Comparison of ENCODE assay signal across 28 cellular contexts in the genomic region with DNA sequence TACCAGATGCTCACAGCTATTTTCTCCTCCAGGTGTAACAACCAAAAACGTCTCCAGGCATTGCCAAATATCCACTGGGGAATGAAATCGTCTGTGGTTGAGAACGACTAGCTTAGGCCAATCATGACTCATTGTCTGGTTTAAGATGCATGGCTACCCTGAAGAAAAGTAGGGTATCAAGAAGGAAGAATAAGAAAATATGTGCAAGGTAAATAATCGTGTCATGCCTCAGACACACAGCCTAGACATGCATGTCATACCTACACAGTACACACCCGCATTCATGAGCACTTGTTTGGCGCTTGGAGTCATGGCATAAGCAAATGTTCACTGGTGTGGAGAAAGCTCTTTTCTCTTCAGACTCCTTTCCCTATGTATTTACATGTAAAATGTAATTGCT.
"Had no signal": no experiment of that assay in that cellular context is flagged by ENCODE, and none has a peak within 500 bp of the region (broad histone marks: within the 10 kb centered on the region; RNA-seq: fewer than 3 reads in every experiment).

No MANE protein-coding gene starts in this region.

- H3K36me3 Mint-ChIP-seq: immature natural killer cell; naive thymus-derived CD4-positive, alpha-beta T cell; neural progenitor cell; stimulated activated naive B cell treated with anti-CD40 and anti-IgM and Interleukin-4, amounts not matched to agents 10 μg/mL and 1 μg/mL and 100 μg/mL, for 72 hours had no signal

- H3K9ac ChIP-seq: neural progenitor cell had no signal

- H3K27me3 Mint-ChIP-seq: stimulated activated naive B cell treated with anti-CD40 and anti-IgM and Interleukin-4, amounts not matched to agents 10 μg/mL and 1 μg/mL and 100 μg/mL, for 72 hours; stimulated activated naive CD8-positive, alpha-beta T cell treated with anti-CD3 and anti-CD28 coated beads, Interleukin-15, Interleukin-2, amounts not matched to agents 100 ng/mL and 50 ng/mL, for 24 hours had no signal

- ATAC-seq: left ventricle myocardium superior; naive thymus-derived CD4-positive, alpha-beta T cell; right cardiac atrium; stimulated activated naive B cell treated with anti-CD40 and anti-IgM and Interleukin-4, amounts not matched to agents 10 μg/mL and 1 μg/mL and 100 μg/mL, for 72 hours had no signal

- H3K27ac ChIP-seq: dorsolateral prefrontal cortex, esophagus squamous epithelium, neural progenitor cell, prostate gland, thoracic aorta, tibial nerve, upper lobe of left lung, uterus had no signal

- H3K4me1 ChIP-seq: prostate gland, uterus had no signal

- H3K4me3 Mint-ChIP-seq: immature natural killer cell; naive thymus-derived CD4-positive, alpha-beta T cell; nephron; neural progenitor cell; stimulated activated naive B cell treated with anti-CD40 and anti-IgM and Interleukin-4, amounts not matched to agents 10 μg/mL and 1 μg/mL and 100 μg/mL, for 72 hours; stimulated activated naive CD8-positive, alpha-beta T cell treated with anti-CD3 and anti-CD28 coated beads, Interleukin-15, Interleukin-2, amounts not matched to agents 100 ng/mL and 50 ng/mL, for 24 hours had no signal

- H3K4me1 Mint-ChIP-seq: immature natural killer cell; naive thymus-derived CD4-positive, alpha-beta T cell; stimulated activated naive B cell treated with anti-CD40 and anti-IgM and Interleukin-4, amounts not matched to agents 10 μg/mL and 1 μg/mL and 100 μg/mL, for 72 hours had no signal

- H3K27ac Mint-ChIP-seq: immature natural killer cell; naive thymus-derived CD4-positive, alpha-beta T cell; nephron; neural progenitor cell; stimulated activated naive B cell treated with anti-CD40 and anti-IgM and Interleukin-4, amounts not matched to agents 10 μg/mL and 1 μg/mL and 100 μg/mL, for 72 hours; stimulated activated naive CD8-positive, alpha-beta T cell treated with anti-CD3 and anti-CD28 coated beads, Interleukin-15, Interleukin-2, amounts not matched to agents 100 ng/mL and 50 ng/mL, for 24 hours had no signal

- H3K4me3 ChIP-seq: dorsolateral prefrontal cortex, esophagus squamous epithelium, lung, neural progenitor cell, prostate gland, thoracic aorta, tibial nerve, upper lobe of left lung, uterus had no signal

- DNase-seq: dorsolateral prefrontal cortex; effector CD4-positive, alpha-beta T cell; esophagus squamous epithelium; hypothalamus; immature natural killer cell; islet precursor cell; kidney glomerular epithelial cell; left ventricle myocardium superior; mesendoderm; midbrain; naive thymus-derived CD4-positive, alpha-beta T cell; nucleus accumbens; right cardiac atrium; small intestine; stimulated activated CD4-positive, alpha-beta T cell treated with anti-CD3 and anti-CD28 coated beads, Interleukin-15, amount 100 ng/mL, for 24 hours; stimulated activated CD4-positive, alpha-beta T cell treated with anti-CD3 and anti-CD28 coated beads, Interleukin-2, amount 100 ng/mL, for 48 hours; stimulated activated naive B cell treated with anti-CD40 and anti-IgM and Interleukin-4, amounts not matched to agents 10 μg/mL and 1 μg/mL and 100 μg/mL, for 72 hours; upper lobe of left lung; uterus had no signal

- H3K9me3 Mint-ChIP-seq: nephron; neural progenitor cell; stimulated activated naive CD8-positive, alpha-beta T cell treated with anti-CD3 and anti-CD28 coated beads, Interleukin-15, Interleukin-2, amounts not matched to agents 100 ng/mL and 50 ng/mL, for 24 hours had no signal

- H3K9me3 ChIP-seq: esophagus squamous epithelium, prostate gland, thoracic aorta, tibial nerve, upper lobe of left lung, uterus had no signal

- H3K27me3 ChIP-seq: esophagus squamous epithelium, neural progenitor cell, tibial nerve, upper lobe of left lung, uterus had no signal

- H3K4me2 ChIP-seq: neural progenitor cell had no signal

- H3K36me3 ChIP-seq: esophagus squamous epithelium, neural progenitor cell, prostate gland, thoracic aorta, tibial nerve, upper lobe of left lung, uterus had no signal

- H2AFZ ChIP-seq: neural progenitor cell had no signal

- FAIRE-seq: colon, frontal cortex, small intestine had no signal
